ENCODE assay signal across 1 cellular context in the genomic region with DNA sequence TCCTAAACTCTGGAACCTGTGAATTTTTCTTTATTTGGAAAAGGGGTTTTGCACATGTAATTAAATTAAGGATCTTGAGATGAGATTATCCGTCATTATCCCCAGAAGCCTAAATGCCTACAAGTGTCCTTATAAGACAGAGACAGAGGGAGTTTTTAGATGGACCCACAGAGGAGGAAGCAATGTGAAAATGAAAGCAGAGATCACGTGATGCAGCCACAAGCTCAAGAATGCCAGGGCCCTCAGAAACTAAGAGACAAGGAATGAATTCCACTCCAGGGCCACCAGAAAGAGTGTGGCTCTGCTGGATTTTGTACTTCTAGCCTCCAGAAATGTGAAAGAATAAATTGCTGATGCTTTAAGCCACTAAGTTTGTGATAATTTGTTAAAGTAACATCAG.
TF ChIP-seq lines count a peak whose summit lies in the region.

No MANE protein-coding gene starts in this region.

TF ChIP-seq in K562, 482 proteins besides CTCF, POLR2A, EP300 and RAD21 (continued from another document):
- TF ChIP-seq ZBTB40 (IDR thresholded peaks at IDR 0.05) (no peak), ZBTB40 (CRISPR knock-in tag; IDR thresholded peaks at IDR 0.05) (no peak), TOE1 (IDR thresholded peaks at IDR 0.05; ENCODE audit: borderline replicate concordance) (peak; percentile 89), TOE1 (CRISPR knock-in tag; IDR thresholded peaks at IDR 0.05; ENCODE audit: borderline replicate concordance, low read depth) (no peak), CBFA2T2 (conservative IDR thresholded peaks at IDR 0.05) (peak; percentile 54), ZFP1 (CRISPR knock-in tag; IDR thresholded peaks at IDR 0.05) (no peak)
- TF ChIP-seq, protein P1, sequence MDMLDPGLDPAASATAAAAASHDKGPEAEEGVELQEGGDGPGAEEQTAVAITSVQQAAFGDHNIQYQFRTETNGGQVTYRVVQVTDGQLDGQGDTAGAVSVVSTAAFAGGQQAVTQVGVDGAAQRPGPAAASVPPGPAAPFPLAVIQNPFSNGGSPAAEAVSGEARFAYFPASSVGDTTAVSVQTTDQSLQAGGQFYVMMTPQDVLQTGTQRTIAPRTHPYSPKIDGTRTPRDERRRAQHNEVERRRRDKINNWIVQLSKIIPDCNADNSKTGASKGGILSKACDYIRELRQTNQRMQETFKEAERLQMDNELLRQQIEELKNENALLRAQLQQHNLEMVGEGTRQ (CRISPR knock-in tag; IDR thresholded peaks at IDR 0.05), result peak; percentile 82
- TF ChIP-seq, protein P2, sequence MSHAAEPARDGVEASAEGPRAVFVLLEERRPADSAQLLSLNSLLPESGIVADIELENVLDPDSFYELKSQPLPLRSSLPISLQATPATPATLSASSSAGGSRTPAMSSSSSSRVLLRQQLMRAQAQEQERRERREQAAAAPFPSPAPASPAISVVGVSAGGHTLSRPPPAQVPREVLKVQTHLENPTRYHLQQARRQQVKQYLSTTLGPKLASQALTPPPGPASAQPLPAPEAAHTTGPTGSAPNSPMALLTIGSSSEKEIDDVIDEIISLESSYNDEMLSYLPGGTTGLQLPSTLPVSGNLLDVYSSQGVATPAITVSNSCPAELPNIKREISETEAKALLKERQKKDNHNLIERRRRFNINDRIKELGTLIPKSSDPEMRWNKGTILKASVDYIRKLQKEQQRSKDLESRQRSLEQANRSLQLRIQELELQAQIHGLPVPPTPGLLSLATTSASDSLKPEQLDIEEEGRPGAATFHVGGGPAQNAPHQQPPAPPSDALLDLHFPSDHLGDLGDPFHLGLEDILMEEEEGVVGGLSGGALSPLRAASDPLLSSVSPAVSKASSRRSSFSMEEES (CRISPR knock-in tag; IDR thresholded peaks at IDR 0.05), result peak; percentile 96
